Comparison of ENCODE assay signal across 8 cellular contexts in genomic region chr1:32538887-32539583, GRCh38. TPM values are rescaled to one million over a fixed set of nuclear protein-coding genes. Genes with fewer than 3 reads are reported as not detected.
DNase-seq lines count a peak whose midpoint lies in the region; ATAC-seq and TF ChIP-seq lines count a peak whose summit lies in the region.

Gene ZBTB8A (plus strand): TSS chr1:32539427. CDS start chr1:32592932, 53,505 bp downstream.

- H3K4me3 ChIP-seq in esophagus muscularis mucosa (peak within 1 kb of the TSS; percentile 66 to 91 (median 73)), mucosa of descending colon (peak within 1 kb of the TSS; percentile 35), tibial nerve (peak within 1 kb of the TSS; percentile 43 to 68 (median 52))

- H3K4me3 Mint-ChIP-seq in activated CD4-positive, alpha-beta T cell treated with anti-CD3 and anti-CD28 coated beads, Interleukin-2, amount 10 ng/mL, durations not matched to agents 24 days and 14 days = peak within 1 kb of the TSS; percentile 77
- peak within 1 kb of the TSS; percentile 76 for H3K4me3 Mint-ChIP-seq in activated CD4-positive, alpha-beta memory T cell treated with anti-CD3 and anti-CD28 coated beads for 36 hours

- peak; percentile 78 for ATAC-seq in mucosa of descending colon
- ATAC-seq in GM19395 (IDR thresholded peaks at IDR 0.05; ENCODE audit: unreplicated experiment) = no peak

- WGBS in esophagus muscularis mucosa = 1% methylated on average over 11 of the region's 33 CpGs
- 0 to 1% methylated on average over 21 to 33 of the region's 33 CpGs for WGBS in tibial nerve, 2 donors

- no peaks in the 10 kb centered on the region for H3K36me3 ChIP-seq in esophagus muscularis mucosa
- no peaks in the 10 kb centered on the region for H3K36me3 ChIP-seq in mucosa of descending colon (ENCODE audit: low read depth)
- no peaks in the 10 kb centered on the region for H3K36me3 ChIP-seq in tibial nerve

- H3K4me1 Mint-ChIP-seq in activated CD4-positive, alpha-beta T cell treated with anti-CD3 and anti-CD28 coated beads, Interleukin-2, amount 10 ng/mL, durations not matched to agents 24 days and 14 days = peaks cover 8% of the 10 kb centered on the region
- H3K4me1 Mint-ChIP-seq in activated CD4-positive, alpha-beta memory T cell treated with anti-CD3 and anti-CD28 coated beads for 36 hours (ENCODE audit: low read depth) = peaks cover 8% of the 10 kb centered on the region

- H3K9me3 Mint-ChIP-seq in activated CD4-positive, alpha-beta T cell treated with anti-CD3 and anti-CD28 coated beads, Interleukin-2, amount 10 ng/mL, durations not matched to agents 24 days and 14 days = no peaks in the 10 kb centered on the region
- no peaks in the 10 kb centered on the region for H3K9me3 Mint-ChIP-seq in activated CD4-positive, alpha-beta memory T cell treated with anti-CD3 and anti-CD28 coated beads for 36 hours

- TF ChIP-seq CTCF in esophagus muscularis mucosa (IDR thresholded peaks at IDR 0.05) (no peak), mucosa of descending colon (IDR thresholded peaks at IDR 0.05) (no peak), tibial nerve (IDR thresholded peaks at IDR 0.05) (no peak)

- no peaks in the 10 kb centered on the region for H3K27me3 ChIP-seq in esophagus muscularis mucosa
- no peaks in the 10 kb centered on the region for H3K27me3 ChIP-seq in tibial nerve

- POLR2A ChIA-PET in activated CD4-positive, alpha-beta memory T cell treated with anti-CD3 and anti-CD28 coated beads for 36 hours (lab: Charles Lee) = no interaction called here

- no peak within 1 kb of the TSS for H3K27ac Mint-ChIP-seq in activated CD4-positive, alpha-beta T cell treated with anti-CD3 and anti-CD28 coated beads, Interleukin-2, amount 10 ng/mL, durations not matched to agents 24 days and 14 days
- H3K27ac Mint-ChIP-seq in activated CD4-positive, alpha-beta memory T cell treated with anti-CD3 and anti-CD28 coated beads for 36 hours = no peak within 1 kb of the TSS

- DNase-seq in activated CD4-positive, alpha-beta T cell treated with anti-CD3 and anti-CD28 coated beads, Interleukin-2, amount 10 ng/mL, durations not matched to agents 24 days and 14 days = peak; percentile 57
- no peak for DNase-seq in activated CD4-positive, alpha-beta T cell treated with anti-CD3 and anti-CD28 coated beads for 1 hour
- peak; percentile 34 for DNase-seq in NCI-H2107 (lab: John Stamatoyannopoulos, UW)
- DNase-seq in activated CD4-positive, alpha-beta memory T cell treated with anti-CD3 and anti-CD28 coated beads for 36 hours = peak; percentile 42
- no peak for DNase-seq in esophagus muscularis mucosa (ENCODE audit: extremely low spot score)
- peak in 2 of 3 donors; percentile 60 to 67 for DNase-seq in mucosa of descending colon
- DNase-seq in tibial nerve (ENCODE audit: low spot score in 2 of 2) = peak in 1 of 2 donors; percentile 14

- TF ChIP-seq EP300 in esophagus muscularis mucosa (IDR thresholded peaks at IDR 0.05) (no peak), tibial nerve (IDR thresholded peaks at IDR 0.05) (peak in 1 of 2 donors; percentile 34)

- no peak for TF ChIP-seq POLR2A in esophagus muscularis mucosa (IDR thresholded peaks at IDR 0.05; ENCODE audit: low read depth)
- peak in 1 of 2 donors; percentile 14 for TF ChIP-seq POLR2A in tibial nerve (IDR thresholded peaks at IDR 0.05)

- CTCF ChIA-PET in activated CD4-positive, alpha-beta memory T cell treated with anti-CD3 and anti-CD28 coated beads for 36 hours (lab: Charles Lee) = interaction anchor here (1.8 kb wide), 1 partner anchor 173 kb away, joined by 4 read pairs; no protein-coding TSS in a partner anchor

- H3K27me3 Mint-ChIP-seq in activated CD4-positive, alpha-beta T cell treated with anti-CD3 and anti-CD28 coated beads, Interleukin-2, amount 10 ng/mL, durations not matched to agents 24 days and 14 days = peaks cover 74% of the 10 kb centered on the region
- peaks cover 56% of the 10 kb centered on the region for H3K27me3 Mint-ChIP-seq in activated CD4-positive, alpha-beta memory T cell treated with anti-CD3 and anti-CD28 coated beads for 36 hours

- H3K9me3 ChIP-seq in esophagus muscularis mucosa (no peaks in the 10 kb centered on the region), mucosa of descending colon (no peaks in the 10 kb centered on the region), tibial nerve (no peaks in the 10 kb centered on the region)

- H3K27ac ChIP-seq in esophagus muscularis mucosa (replicated peaks in 1 of 4) (peak within 1 kb of the TSS; percentile 80 to 87 (median 84)), tibial nerve (peak within 1 kb of the TSS; percentile 49 to 86 (median 72))

- intact Hi-C loops in activated CD4-positive, alpha-beta T cell treated with anti-CD3 and anti-CD28 coated beads, Interleukin-2, amount 10 ng/mL, durations not matched to agents 24 days and 14 days (cut with micrococcal nuclease) = no loop called here
- intact Hi-C loops in activated CD4-positive, alpha-beta memory T cell treated with anti-CD3 and anti-CD28 coated beads for 36 hours (cut with micrococcal nuclease) = no loop called here
- intact Hi-C loops in esophagus muscularis mucosa (cut with DNase I) = no loop called here
- intact Hi-C loops in mucosa of descending colon (cut with DNase I, micrococcal nuclease) = no loop called here

- peaks cover 11 to 21% (median 19%) of the 10 kb centered on the region in 4 donors for H3K4me1 ChIP-seq in esophagus muscularis mucosa
- H3K4me1 ChIP-seq in mucosa of descending colon (ENCODE audit: low read depth) = peaks cover 7% of the 10 kb centered on the region
- peaks cover 0 to 20% (median 6%) of the 10 kb centered on the region in 4 donors for H3K4me1 ChIP-seq in tibial nerve

- H3K36me3 Mint-ChIP-seq in activated CD4-positive, alpha-beta T cell treated with anti-CD3 and anti-CD28 coated beads, Interleukin-2, amount 10 ng/mL, durations not matched to agents 24 days and 14 days (ENCODE audit: low read depth) = no peaks in the 10 kb centered on the region
- no peaks in the 10 kb centered on the region for H3K36me3 Mint-ChIP-seq in activated CD4-positive, alpha-beta memory T cell treated with anti-CD3 and anti-CD28 coated beads for 36 hours

RNA-seq across cellular contexts. Expression of gene ZBTB8A, which starts in this region (rescaled TPM):
- 0.19 and 0.62 TPM in 2 replicates for total RNA-seq in activated CD4-positive, alpha-beta T cell treated with anti-CD3 and anti-CD28 coated beads, Interleukin-2, amount 10 ng/mL, durations not matched to agents 24 days and 14 days
- total RNA-seq in activated CD4-positive, alpha-beta memory T cell treated with anti-CD3 and anti-CD28 coated beads for 36 hours = under 1 TPM; 0.27 to 0.33 TPM
- total RNA-seq in esophagus muscularis mucosa = 10 to 100 TPM in 2 of 4 donors, 1 to 10 TPM in 2; 6.8 to 12.0 (median 10.3) TPM
- total RNA-seq in mucosa of descending colon = 1 to 10 TPM; 4.9 to 7.9 (median 5.1) TPM
- total RNA-seq in tibial nerve = 10 to 100 TPM in 3 of 4 donors, 1 to 10 TPM in 1; 8.1 to 14.9 (median 12.1) TPM

Comparison
In these comparisons a context has a peak if more than half of its experiments do, and no peak if none do; other contexts are left out.
1. Peak in DNase-seq in activated CD4-positive, alpha-beta T cell treated with anti-CD3 and anti-CD28 coated beads, Interleukin-2, amount 10 ng/mL, durations not matched to agents 24 days and 14 days; RNA of the gene not detected or under 1 TPM.
2. Peak in DNase-seq in activated CD4-positive, alpha-beta memory T cell treated with anti-CD3 and anti-CD28 coated beads for 36 hours; RNA of the gene not detected or under 1 TPM.
3. DNase-seq: peak in NCI-H2107 (single experiment) and mucosa of descending colon (2 of 3); none in activated CD4-positive, alpha-beta T cell treated with anti-CD3 and anti-CD28 coated beads for 1 hour (single experiment) and esophagus muscularis mucosa (single experiment).
4. Peak in every context shown above with its lines, with median percentiles within 50 percentile points of each other: H3K4me3 ChIP-seq.